Comparison of ENCODE assay signal across 1 cellular context in the genomic region with DNA sequence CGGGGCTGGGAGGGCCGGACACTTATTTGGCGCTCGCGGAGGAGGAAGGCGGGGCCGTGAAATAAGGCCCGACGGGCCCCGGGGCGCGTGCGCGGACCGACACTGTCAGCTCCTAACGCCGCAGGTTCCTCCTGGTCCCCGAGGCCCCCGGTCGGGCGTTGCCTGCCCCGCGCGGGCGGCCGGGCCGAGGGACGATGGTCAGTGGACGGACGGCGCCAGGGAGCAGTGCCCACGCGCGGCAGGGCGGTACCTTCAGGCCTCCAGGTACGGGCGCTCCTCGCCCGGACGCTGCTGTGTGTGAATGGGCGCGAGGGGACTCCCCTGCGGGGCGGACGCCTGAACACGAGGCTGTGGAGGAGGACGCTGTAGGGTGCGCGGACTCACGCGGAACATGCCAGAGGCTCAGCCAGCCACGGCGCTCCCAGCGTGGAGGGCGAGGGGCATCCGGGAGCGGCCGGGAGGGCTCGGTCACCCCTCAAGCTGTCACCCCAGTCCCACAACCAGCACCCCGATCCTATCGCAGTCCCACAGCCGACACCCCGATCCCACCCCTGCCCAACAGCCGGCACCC.
A peak's percentile ranks its signal among the peaks of the same experiment; 100 is the strongest.
TF ChIP-seq lines count a peak whose summit lies in the region.

No MANE protein-coding gene starts in this region.

TF ChIP-seq in HepG2, 621 proteins besides CTCF, POLR2A, EP300 and RAD21 (continued from another document and continues in another):
- peak; percentile 86 for TF ChIP-seq TFDP1 (CRISPR knock-in tag; IDR thresholded peaks at IDR 0.05; ENCODE audit: borderline replicate concordance)
- TF ChIP-seq ZNF10 (CRISPR knock-in tag; IDR thresholded peaks at IDR 0.05; ENCODE audit: borderline replicate concordance, low read depth): no peak
- 0 out of 2 replicates have a peak, but pooled peaks have one; percentile 26 for TF ChIP-seq ZNF7 (CRISPR knock-in tag; IDR thresholded peaks at IDR 0.05)
- TF ChIP-seq FOXA3 (CRISPR knock-in tag; IDR thresholded peaks at IDR 0.05): peak; percentile 58; the same call in 1 of the 2 replicates
- peak; percentile 97 for TF ChIP-seq HES4 (CRISPR knock-in tag; IDR thresholded peaks at IDR 0.05; ENCODE audit: borderline replicate concordance)
- TF ChIP-seq ZNF766 (CRISPR knock-in tag; IDR thresholded peaks at IDR 0.05; ENCODE audit: borderline replicate concordance): peak; percentile 89
- no peak; the same call in 1 of the 2 replicates for TF ChIP-seq FOXJ3 (CRISPR knock-in tag; IDR thresholded peaks at IDR 0.05; ENCODE audit: borderline replicate concordance)
- peak; percentile 98; the same call in 1 of the 2 replicates for TF ChIP-seq ZNF83 (CRISPR knock-in tag; IDR thresholded peaks at IDR 0.05; ENCODE audit: borderline replicate concordance)
- TF ChIP-seq ZNF687 (CRISPR knock-in tag; IDR thresholded peaks at IDR 0.05): peak; percentile 88
- TF ChIP-seq KLF13 (CRISPR knock-in tag; IDR thresholded peaks at IDR 0.05): peak; percentile 94
- TF ChIP-seq FOSL1 (CRISPR knock-in tag; IDR thresholded peaks at IDR 0.05; ENCODE audit: borderline replicate concordance): 0 out of 2 replicates have a peak, but pooled peaks have one; percentile 35
- TF ChIP-seq ZFAT (CRISPR knock-in tag; conservative IDR thresholded peaks at IDR 0.05): 0 out of 2 replicates have a peak, but pooled peaks have one; percentile 27
- peak; percentile 96 for TF ChIP-seq ZNF747 (CRISPR knock-in tag; IDR thresholded peaks at IDR 0.05; ENCODE audit: borderline replicate concordance)
- TF ChIP-seq FOXP1 (IDR thresholded peaks at IDR 0.05): no peak
- TF ChIP-seq FOXP1 (CRISPR knock-in tag; IDR thresholded peaks at IDR 0.05): peak; percentile 33; the same call in 1 of the 2 replicates
- TF ChIP-seq ISL2 (CRISPR knock-in tag; IDR thresholded peaks at IDR 0.05): peak; percentile 85
- peak; percentile 95 for TF ChIP-seq ZNF446 (CRISPR knock-in tag; IDR thresholded peaks at IDR 0.05)
- 0 out of 2 replicates have a peak, but pooled peaks have one; percentile 56 for TF ChIP-seq MAFG (CRISPR knock-in tag; IDR thresholded peaks at IDR 0.05)
- peak; percentile 69 for TF ChIP-seq NR2C2 (CRISPR knock-in tag; IDR thresholded peaks at IDR 0.05; ENCODE audit: borderline replicate concordance)
- no peak for TF ChIP-seq ZFP36 (IDR thresholded peaks at IDR 0.05; ENCODE audit: borderline replicate concordance, low read depth, low read length, partially characterized antibody)
- no peak for TF ChIP-seq FLYWCH1 (CRISPR knock-in tag; IDR thresholded peaks at IDR 0.05)
- peak; percentile 98 for TF ChIP-seq BORCS8-MEF2B (CRISPR knock-in tag; IDR thresholded peaks at IDR 0.05)
- peak; percentile 76 for TF ChIP-seq HIC2 (CRISPR knock-in tag; IDR thresholded peaks at IDR 0.05; ENCODE audit: low read depth)
- TF ChIP-seq ZNF503 (CRISPR knock-in tag; IDR thresholded peaks at IDR 0.05): peak; percentile 66; the same call in 1 of the 2 replicates
- TF ChIP-seq, protein P1, sequence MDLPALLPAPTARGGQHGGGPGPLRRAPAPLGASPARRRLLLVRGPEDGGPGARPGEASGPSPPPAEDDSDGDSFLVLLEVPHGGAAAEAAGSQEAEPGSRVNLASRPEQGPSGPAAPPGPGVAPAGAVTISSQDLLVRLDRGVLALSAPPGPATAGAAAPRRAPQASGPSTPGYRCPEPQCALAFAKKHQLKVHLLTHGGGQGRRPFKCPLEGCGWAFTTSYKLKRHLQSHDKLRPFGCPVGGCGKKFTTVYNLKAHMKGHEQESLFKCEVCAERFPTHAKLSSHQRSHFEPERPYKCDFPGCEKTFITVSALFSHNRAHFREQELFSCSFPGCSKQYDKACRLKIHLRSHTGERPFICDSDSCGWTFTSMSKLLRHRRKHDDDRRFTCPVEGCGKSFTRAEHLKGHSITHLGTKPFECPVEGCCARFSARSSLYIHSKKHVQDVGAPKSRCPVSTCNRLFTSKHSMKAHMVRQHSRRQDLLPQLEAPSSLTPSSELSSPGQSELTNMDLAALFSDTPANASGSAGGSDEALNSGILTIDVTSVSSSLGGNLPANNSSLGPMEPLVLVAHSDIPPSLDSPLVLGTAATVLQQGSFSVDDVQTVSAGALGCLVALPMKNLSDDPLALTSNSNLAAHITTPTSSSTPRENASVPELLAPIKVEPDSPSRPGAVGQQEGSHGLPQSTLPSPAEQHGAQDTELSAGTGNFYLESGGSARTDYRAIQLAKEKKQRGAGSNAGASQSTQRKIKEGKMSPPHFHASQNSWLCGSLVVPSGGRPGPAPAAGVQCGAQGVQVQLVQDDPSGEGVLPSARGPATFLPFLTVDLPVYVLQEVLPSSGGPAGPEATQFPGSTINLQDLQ (CRISPR knock-in tag; IDR thresholded peaks at IDR 0.05): no peak; the same call in 1 of the 2 replicates
- TF ChIP-seq, protein P2, sequence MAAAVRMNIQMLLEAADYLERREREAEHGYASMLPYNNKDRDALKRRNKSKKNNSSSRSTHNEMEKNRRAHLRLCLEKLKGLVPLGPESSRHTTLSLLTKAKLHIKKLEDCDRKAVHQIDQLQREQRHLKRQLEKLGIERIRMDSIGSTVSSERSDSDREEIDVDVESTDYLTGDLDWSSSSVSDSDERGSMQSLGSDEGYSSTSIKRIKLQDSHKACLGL (CRISPR knock-in tag; IDR thresholded peaks at IDR 0.05): peak; percentile 97
- peak; percentile 44; the same call in 1 of the 2 replicates for TF ChIP-seq NCOA2 (CRISPR knock-in tag; IDR thresholded peaks at IDR 0.05)
- no peak; the same call in 1 of the 2 replicates for TF ChIP-seq CREB1 (IDR thresholded peaks at IDR 0.05)
- no peak for TF ChIP-seq CREB1 (CRISPR knock-in tag; IDR thresholded peaks at IDR 0.05)
- peak; percentile 96 for TF ChIP-seq GPN1 (CRISPR knock-in tag; IDR thresholded peaks at IDR 0.05; ENCODE audit: borderline replicate concordance)
- peak; percentile 86 for TF ChIP-seq ZBTB7B (CRISPR knock-in tag; IDR thresholded peaks at IDR 0.05)
- no peak for TF ChIP-seq ZSCAN30 (CRISPR knock-in tag; IDR thresholded peaks at IDR 0.05)
- TF ChIP-seq SAP130 (CRISPR knock-in tag; IDR thresholded peaks at IDR 0.05; ENCODE audit: low read depth): peak; percentile 97
- TF ChIP-seq ZNF598 (CRISPR knock-in tag; IDR thresholded peaks at IDR 0.05; ENCODE audit: borderline replicate concordance): peak; percentile 80; the same call in 1 of the 2 replicates
- peak; percentile 94; the same call in 1 of the 2 replicates for TF ChIP-seq ATF7-NPFF (CRISPR knock-in tag; IDR thresholded peaks at IDR 0.05; ENCODE audit: low read depth)
- TF ChIP-seq, protein P3, sequence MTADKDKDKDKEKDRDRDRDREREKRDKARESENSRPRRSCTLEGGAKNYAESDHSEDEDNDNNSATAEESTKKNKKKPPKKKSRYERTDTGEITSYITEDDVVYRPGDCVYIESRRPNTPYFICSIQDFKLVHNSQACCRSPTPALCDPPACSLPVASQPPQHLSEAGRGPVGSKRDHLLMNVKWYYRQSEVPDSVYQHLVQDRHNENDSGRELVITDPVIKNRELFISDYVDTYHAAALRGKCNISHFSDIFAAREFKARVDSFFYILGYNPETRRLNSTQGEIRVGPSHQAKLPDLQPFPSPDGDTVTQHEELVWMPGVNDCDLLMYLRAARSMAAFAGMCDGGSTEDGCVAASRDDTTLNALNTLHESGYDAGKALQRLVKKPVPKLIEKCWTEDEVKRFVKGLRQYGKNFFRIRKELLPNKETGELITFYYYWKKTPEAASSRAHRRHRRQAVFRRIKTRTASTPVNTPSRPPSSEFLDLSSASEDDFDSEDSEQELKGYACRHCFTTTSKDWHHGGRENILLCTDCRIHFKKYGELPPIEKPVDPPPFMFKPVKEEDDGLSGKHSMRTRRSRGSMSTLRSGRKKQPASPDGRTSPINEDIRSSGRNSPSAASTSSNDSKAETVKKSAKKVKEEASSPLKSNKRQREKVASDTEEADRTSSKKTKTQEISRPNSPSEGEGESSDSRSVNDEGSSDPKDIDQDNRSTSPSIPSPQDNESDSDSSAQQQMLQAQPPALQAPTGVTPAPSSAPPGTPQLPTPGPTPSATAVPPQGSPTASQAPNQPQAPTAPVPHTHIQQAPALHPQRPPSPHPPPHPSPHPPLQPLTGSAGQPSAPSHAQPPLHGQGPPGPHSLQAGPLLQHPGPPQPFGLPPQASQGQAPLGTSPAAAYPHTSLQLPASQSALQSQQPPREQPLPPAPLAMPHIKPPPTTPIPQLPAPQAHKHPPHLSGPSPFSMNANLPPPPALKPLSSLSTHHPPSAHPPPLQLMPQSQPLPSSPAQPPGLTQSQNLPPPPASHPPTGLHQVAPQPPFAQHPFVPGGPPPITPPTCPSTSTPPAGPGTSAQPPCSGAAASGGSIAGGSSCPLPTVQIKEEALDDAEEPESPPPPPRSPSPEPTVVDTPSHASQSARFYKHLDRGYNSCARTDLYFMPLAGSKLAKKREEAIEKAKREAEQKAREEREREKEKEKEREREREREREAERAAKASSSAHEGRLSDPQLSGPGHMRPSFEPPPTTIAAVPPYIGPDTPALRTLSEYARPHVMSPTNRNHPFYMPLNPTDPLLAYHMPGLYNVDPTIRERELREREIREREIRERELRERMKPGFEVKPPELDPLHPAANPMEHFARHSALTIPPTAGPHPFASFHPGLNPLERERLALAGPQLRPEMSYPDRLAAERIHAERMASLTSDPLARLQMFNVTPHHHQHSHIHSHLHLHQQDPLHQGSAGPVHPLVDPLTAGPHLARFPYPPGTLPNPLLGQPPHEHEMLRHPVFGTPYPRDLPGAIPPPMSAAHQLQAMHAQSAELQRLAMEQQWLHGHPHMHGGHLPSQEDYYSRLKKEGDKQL (CRISPR knock-in tag; IDR thresholded peaks at IDR 0.05; ENCODE audit: low read depth): no peak
- 0 out of 2 replicates have a peak, but pooled peaks have one; percentile 75 for TF ChIP-seq GTF3A (CRISPR knock-in tag; conservative IDR thresholded peaks at IDR 0.05)
- peak; percentile 90 for TF ChIP-seq TBX2 (CRISPR knock-in tag; IDR thresholded peaks at IDR 0.05; ENCODE audit: borderline replicate concordance)
- no peak; the same call in 1 of the 2 replicates for TF ChIP-seq CAMTA2 (CRISPR knock-in tag; IDR thresholded peaks at IDR 0.05; ENCODE audit: borderline replicate concordance)
- TF ChIP-seq DPF2 (CRISPR knock-in tag; IDR thresholded peaks at IDR 0.05; ENCODE audit: borderline replicate concordance, low read depth): 0 out of 2 replicates have a peak, but pooled peaks have one; percentile 19
- TF ChIP-seq CEBPG (CRISPR knock-in tag; IDR thresholded peaks at IDR 0.05): no peak; the same call in 1 of the 2 replicates
- TF ChIP-seq STAT5B (CRISPR knock-in tag; IDR thresholded peaks at IDR 0.05): peak; percentile 62; the same call in 1 of the 2 replicates
- no peak for TF ChIP-seq NCOA1 (CRISPR knock-in tag; IDR thresholded peaks at IDR 0.05)
- TF ChIP-seq SSRP1 (CRISPR knock-in tag; IDR thresholded peaks at IDR 0.05): no peak
- TF ChIP-seq ZFP90 (CRISPR knock-in tag; IDR thresholded peaks at IDR 0.05; ENCODE audit: borderline replicate concordance): peak; percentile 89
